ENCODE assay signal across 27 cellular contexts in the genomic region with DNA sequence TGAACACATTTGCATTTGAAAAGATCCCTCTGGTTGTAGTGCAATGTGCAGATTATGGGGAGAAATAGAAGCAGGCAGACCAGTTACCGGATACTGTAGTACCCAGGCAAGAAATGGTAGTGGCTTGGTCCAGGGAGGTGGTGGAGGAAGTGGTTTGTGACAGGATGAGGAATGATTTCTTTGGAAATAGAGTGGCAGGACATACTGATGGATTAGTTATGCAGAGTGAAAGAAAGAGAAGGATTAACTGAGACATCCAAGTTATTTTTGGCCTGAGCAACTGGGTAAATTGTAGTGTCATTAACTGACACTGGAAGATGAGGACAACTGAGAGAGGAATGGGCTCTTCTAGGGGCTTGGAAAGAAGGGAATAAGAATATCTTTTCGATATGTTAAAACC.
"Had no signal": no experiment of that assay in that cellular context is flagged by ENCODE, and none has a peak within 500 bp of the region (broad histone marks: within the 10 kb centered on the region; RNA-seq: fewer than 3 reads in every experiment).

No MANE protein-coding gene starts in this region.

- H3K4me1 Mint-ChIP-seq: neural crest cell had no signal

- H3K9me3 ChIP-seq: left lung, lower lobe of right lung, pancreas, prostate gland, spleen, suprapubic skin, thoracic aorta, tibial artery, upper lobe of right lung had no signal

- H3K36me3 ChIP-seq: left lung, lower lobe of right lung, pancreas, prostate gland, spleen, suprapubic skin, thoracic aorta, tibial artery, upper lobe of right lung had no signal

- DNase-seq: hippocampal formation; kidney; left colon; left lung; lower lobe of right lung; mammary epithelial cell; mesenchymal stem cell; naive B cell; nucleus accumbens; pancreas; posterior cingulate gyrus; retina; right cardiac atrium; small intestine; spleen; stimulated activated CD4-positive, alpha-beta T cell treated with anti-CD3 and anti-CD28 coated beads, Interleukin-4, amount 100 ng/mL, for 24 hours; stimulated activated naive CD4-positive, alpha-beta T cell; tibial artery; trophoblast cell; upper lobe of right lung had no signal

- H3K4me3 Mint-ChIP-seq: naive B cell; natural killer cell treated with Interleukin-12 subunit alpha and Interleukin-12 subunit beta and Interleukin-15 and Interleukin-18, amount 100 ng/mL, for 72 hours; neural crest cell; stimulated activated effector memory CD8-positive, alpha-beta T cell treated with anti-CD3 and anti-CD28 coated beads, Interleukin-12 subunit alpha, Interleukin-12 subunit beta, amount 100 ng/mL, for 72 hours; stimulated activated naive CD8-positive, alpha-beta T cell treated with anti-CD3 and anti-CD28 coated beads, Interleukin-15, Interleukin-2, amounts not matched to agents 100 ng/mL and 50 ng/mL, for 24 hours had no signal

- H3K27me3 Mint-ChIP-seq: stimulated activated naive CD8-positive, alpha-beta T cell treated with anti-CD3 and anti-CD28 coated beads, Interleukin-15, Interleukin-2, amounts not matched to agents 100 ng/mL and 50 ng/mL, for 24 hours had no signal

- H3K27ac Mint-ChIP-seq: natural killer cell treated with Interleukin-12 subunit alpha and Interleukin-12 subunit beta and Interleukin-15 and Interleukin-18, amount 100 ng/mL, for 72 hours; stimulated activated effector memory CD8-positive, alpha-beta T cell treated with anti-CD3 and anti-CD28 coated beads, Interleukin-12 subunit alpha, Interleukin-12 subunit beta, amount 100 ng/mL, for 72 hours; stimulated activated naive CD8-positive, alpha-beta T cell treated with anti-CD3 and anti-CD28 coated beads, Interleukin-15, Interleukin-2, amounts not matched to agents 100 ng/mL and 50 ng/mL, for 24 hours had no signal

- H3K36me3 Mint-ChIP-seq: naive B cell; natural killer cell treated with Interleukin-12 subunit alpha and Interleukin-12 subunit beta and Interleukin-15 and Interleukin-18, amount 100 ng/mL, for 72 hours; stimulated activated effector memory CD8-positive, alpha-beta T cell treated with anti-CD3 and anti-CD28 coated beads, Interleukin-12 subunit alpha, Interleukin-12 subunit beta, amount 100 ng/mL, for 72 hours had no signal

- H3K4me1 ChIP-seq: left lung, lower lobe of right lung, pancreas, prostate gland, spleen, tibial artery, upper lobe of right lung had no signal

- H3K4me3 ChIP-seq: left lung, lower lobe of right lung, pancreas, prostate gland, spleen, suprapubic skin, thoracic aorta, tibial artery, upper lobe of right lung had no signal

- H3K9me3 Mint-ChIP-seq: neural crest cell; stimulated activated effector memory CD8-positive, alpha-beta T cell treated with anti-CD3 and anti-CD28 coated beads, Interleukin-12 subunit alpha, Interleukin-12 subunit beta, amount 100 ng/mL, for 72 hours had no signal

- H3K27ac ChIP-seq: left lung, lower lobe of right lung, pancreas, prostate gland, spleen, suprapubic skin, thoracic aorta, tibial artery, upper lobe of right lung had no signal

- H3K27me3 ChIP-seq: left lung, pancreas, spleen, suprapubic skin, tibial artery, upper lobe of right lung had no signal

- ATAC-seq: left colon; left lung; natural killer cell treated with Interleukin-12 subunit alpha and Interleukin-12 subunit beta and Interleukin-15 and Interleukin-18, amount 100 ng/mL, for 72 hours; pancreas; stimulated activated effector memory CD8-positive, alpha-beta T cell treated with anti-CD3 and anti-CD28 coated beads, Interleukin-12 subunit alpha, Interleukin-12 subunit beta, amount 100 ng/mL, for 72 hours had no signal
